ENCODE assay signal across 1 cellular context in the genomic region with DNA sequence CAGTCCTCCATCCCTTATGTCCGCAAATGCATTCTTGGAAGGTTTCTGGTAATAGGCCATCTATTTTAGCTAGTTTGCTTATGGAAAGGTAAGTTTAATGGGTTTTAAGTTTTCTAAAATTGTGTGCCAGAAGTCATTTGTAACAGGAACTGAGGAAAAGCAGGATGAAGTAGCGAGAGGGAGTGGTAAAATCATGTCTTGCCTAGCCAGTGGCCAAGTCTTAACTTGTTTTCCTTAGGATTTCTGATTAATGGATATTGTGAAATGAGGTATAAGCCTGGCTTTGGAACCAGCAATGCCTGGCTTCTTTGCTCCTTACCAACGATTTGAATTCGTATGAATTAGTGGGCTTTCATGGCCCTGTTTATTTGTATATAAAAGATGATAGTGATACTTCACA.
TF ChIP-seq lines count a peak whose summit lies in the region.

No MANE protein-coding gene starts in this region.

TF ChIP-seq in GM23338, 12 proteins besides CTCF, POLR2A, EP300 and RAD21 (continued from another document):
- TF ChIP-seq, protein P1, sequence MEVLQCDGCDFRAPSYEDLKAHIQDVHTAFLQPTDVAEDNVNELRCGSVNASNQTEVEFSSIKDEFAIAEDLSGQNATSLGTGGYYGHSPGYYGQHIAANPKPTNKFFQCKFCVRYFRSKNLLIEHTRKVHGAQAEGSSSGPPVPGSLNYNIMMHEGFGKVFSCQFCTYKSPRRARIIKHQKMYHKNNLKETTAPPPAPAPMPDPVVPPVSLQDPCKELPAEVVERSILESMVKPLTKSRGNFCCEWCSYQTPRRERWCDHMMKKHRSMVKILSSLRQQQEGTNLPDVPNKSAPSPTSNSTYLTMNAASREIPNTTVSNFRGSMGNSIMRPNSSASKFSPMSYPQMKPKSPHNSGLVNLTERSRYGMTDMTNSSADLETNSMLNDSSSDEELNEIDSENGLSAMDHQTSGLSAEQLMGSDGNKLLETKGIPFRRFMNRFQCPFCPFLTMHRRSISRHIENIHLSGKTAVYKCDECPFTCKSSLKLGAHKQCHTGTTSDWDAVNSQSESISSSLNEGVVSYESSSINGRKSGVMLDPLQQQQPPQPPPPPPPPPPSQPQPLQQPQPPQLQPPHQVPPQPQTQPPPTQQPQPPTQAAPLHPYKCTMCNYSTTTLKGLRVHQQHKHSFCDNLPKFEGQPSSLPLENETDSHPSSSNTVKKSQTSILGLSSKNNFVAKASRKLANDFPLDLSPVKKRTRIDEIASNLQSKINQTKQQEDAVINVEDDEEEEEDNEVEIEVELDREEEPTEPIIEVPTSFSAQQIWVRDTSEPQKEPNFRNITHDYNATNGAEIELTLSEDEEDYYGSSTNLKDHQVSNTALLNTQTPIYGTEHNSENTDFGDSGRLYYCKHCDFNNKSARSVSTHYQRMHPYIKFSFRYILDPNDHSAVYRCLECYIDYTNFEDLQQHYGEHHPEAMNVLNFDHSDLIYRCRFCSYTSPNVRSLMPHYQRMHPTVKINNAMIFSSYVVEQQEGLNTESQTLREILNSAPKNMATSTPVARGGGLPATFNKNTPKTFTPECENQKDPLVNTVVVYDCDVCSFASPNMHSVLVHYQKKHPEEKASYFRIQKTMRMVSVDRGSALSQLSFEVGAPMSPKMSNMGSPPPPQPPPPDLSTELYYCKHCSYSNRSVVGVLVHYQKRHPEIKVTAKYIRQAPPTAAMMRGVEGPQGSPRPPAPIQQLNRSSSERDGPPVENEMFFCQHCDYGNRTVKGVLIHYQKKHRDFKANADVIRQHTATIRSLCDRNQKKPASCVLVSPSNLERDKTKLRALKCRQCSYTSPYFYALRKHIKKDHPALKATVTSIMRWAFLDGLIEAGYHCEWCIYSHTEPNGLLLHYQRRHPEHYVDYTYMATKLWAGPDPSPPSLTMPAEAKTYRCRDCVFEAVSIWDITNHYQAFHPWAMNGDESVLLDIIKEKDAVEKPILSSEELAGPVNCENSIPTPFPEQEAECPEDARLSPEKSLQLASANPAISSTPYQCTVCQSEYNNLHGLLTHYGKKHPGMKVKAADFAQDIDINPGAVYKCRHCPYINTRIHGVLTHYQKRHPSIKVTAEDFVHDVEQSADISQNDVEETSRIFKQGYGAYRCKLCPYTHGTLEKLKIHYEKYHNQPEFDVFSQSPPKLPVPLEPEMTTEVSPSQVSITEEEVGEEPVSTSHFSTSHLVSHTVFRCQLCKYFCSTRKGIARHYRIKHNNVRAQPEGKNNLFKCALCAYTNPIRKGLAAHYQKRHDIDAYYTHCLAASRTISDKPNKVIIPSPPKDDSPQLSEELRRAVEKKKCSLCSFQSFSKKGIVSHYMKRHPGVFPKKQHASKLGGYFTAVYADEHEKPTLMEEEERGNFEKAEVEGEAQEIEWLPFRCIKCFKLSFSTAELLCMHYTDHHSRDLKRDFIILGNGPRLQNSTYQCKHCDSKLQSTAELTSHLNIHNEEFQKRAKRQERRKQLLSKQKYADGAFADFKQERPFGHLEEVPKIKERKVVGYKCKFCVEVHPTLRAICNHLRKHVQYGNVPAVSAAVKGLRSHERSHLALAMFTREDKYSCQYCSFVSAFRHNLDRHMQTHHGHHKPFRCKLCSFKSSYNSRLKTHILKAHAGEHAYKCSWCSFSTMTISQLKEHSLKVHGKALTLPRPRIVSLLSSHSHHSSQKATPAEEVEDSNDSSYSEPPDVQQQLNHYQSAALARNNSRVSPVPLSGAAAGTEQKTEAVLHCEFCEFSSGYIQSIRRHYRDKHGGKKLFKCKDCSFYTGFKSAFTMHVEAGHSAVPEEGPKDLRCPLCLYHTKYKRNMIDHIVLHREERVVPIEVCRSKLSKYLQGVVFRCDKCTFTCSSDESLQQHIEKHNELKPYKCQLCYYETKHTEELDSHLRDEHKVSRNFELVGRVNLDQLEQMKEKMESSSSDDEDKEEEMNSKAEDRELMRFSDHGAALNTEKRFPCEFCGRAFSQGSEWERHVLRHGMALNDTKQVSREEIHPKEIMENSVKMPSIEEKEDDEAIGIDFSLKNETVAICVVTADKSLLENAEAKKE (CRISPR knock-in tag; IDR thresholded peaks at IDR 0.05), result no peak
- TF ChIP-seq NANOG (IDR thresholded peaks at IDR 0.05; ENCODE audit: borderline replicate concordance) (no peak), EZH2phosphoT487 (IDR thresholded peaks at IDR 0.05; ENCODE audit: unreplicated experiment) (no peak), EZH2 (IDR thresholded peaks at IDR 0.05; ENCODE audit: low read depth, unreplicated experiment) (no peak), JUNB (IDR thresholded peaks at IDR 0.05; ENCODE audit: unreplicated experiment) (no peak), STAT1 (IDR thresholded peaks at IDR 0.05; ENCODE audit: unreplicated experiment) (no peak), POLR2AphosphoS5 (IDR thresholded peaks at IDR 0.05; ENCODE audit: low read depth) (no peak), ZNF331 (CRISPR knock-in tag; IDR thresholded peaks at IDR 0.05; ENCODE audit: low read depth) (no peak), CREB1 (CRISPR knock-in tag; IDR thresholded peaks at IDR 0.05; ENCODE audit: low read depth) (no peak)
- TF ChIP-seq, protein P2, sequence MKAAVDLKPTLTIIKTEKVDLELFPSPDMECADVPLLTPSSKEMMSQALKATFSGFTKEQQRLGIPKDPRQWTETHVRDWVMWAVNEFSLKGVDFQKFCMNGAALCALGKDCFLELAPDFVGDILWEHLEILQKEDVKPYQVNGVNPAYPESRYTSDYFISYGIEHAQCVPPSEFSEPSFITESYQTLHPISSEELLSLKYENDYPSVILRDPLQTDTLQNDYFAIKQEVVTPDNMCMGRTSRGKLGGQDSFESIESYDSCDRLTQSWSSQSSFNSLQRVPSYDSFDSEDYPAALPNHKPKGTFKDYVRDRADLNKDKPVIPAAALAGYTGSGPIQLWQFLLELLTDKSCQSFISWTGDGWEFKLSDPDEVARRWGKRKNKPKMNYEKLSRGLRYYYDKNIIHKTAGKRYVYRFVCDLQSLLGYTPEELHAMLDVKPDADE (IDR thresholded peaks at IDR 0.05), result no peak
- TF ChIP-seq, protein P3, sequence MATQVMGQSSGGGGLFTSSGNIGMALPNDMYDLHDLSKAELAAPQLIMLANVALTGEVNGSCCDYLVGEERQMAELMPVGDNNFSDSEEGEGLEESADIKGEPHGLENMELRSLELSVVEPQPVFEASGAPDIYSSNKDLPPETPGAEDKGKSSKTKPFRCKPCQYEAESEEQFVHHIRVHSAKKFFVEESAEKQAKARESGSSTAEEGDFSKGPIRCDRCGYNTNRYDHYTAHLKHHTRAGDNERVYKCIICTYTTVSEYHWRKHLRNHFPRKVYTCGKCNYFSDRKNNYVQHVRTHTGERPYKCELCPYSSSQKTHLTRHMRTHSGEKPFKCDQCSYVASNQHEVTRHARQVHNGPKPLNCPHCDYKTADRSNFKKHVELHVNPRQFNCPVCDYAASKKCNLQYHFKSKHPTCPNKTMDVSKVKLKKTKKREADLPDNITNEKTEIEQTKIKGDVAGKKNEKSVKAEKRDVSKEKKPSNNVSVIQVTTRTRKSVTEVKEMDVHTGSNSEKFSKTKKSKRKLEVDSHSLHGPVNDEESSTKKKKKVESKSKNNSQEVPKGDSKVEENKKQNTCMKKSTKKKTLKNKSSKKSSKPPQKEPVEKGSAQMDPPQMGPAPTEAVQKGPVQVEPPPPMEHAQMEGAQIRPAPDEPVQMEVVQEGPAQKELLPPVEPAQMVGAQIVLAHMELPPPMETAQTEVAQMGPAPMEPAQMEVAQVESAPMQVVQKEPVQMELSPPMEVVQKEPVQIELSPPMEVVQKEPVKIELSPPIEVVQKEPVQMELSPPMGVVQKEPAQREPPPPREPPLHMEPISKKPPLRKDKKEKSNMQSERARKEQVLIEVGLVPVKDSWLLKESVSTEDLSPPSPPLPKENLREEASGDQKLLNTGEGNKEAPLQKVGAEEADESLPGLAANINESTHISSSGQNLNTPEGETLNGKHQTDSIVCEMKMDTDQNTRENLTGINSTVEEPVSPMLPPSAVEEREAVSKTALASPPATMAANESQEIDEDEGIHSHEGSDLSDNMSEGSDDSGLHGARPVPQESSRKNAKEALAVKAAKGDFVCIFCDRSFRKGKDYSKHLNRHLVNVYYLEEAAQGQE (IDR thresholded peaks at IDR 0.05; ENCODE audit: unreplicated experiment), result no peak
